Comparison of ENCODE assay signal across 11 cellular contexts in the genomic region with DNA sequence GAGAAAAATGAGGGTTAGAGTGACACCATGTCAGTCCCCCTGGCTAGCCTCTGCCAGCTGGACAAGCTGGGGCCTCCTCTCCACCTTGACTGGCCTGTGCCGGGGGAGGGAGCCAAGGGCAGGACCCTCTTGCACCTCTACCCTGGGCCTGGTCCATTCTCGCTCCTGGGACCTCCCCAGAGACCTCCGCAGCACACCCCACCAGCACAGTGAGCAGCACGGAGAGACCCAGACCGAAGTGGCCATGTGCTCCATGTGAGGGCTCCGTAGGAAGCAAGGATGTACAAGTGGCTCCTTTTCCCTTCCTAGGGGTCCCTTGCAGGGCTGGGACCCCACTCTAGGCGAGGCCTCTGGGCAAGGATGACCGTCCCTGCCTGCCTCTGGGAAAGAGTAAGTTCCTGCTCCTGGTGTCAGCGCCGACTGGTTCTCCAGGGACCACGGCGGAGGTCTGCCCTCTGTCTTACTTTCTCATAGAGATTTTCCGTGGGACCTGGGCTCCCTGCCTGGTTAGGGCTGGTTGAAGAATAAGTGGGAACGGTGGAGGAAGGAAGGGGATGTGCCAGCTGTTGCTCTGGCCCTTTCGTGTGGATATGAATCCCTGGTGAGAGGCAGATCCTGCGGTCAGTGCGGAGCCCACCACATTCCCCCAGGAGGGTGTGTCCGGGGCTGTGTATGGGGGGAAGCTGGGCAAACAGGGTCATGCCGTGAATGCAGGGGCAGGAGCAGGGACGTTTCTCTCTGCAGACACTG.
DNase-seq lines count a peak whose midpoint lies in the region; ATAC-seq and TF ChIP-seq lines count a peak whose summit lies in the region.
"Had no signal": no experiment of that assay in that cellular context is flagged by ENCODE, and none has a peak within 500 bp of the region (broad histone marks: within the 10 kb centered on the region; RNA-seq: fewer than 3 reads in every experiment).

No MANE protein-coding gene starts in this region.

- H3K27me3 ChIP-seq in hepatocyte (no peaks in the 10 kb centered on the region), skeletal muscle satellite cell (ENCODE audit: control insufficient read depth, insufficient read depth, low read length) (no peaks in the 10 kb centered on the region)

- H3K4me1 ChIP-seq in hepatocyte (ENCODE audit: insufficient read depth) (no peaks in the 10 kb centered on the region), skeletal muscle satellite cell (ENCODE audit: control insufficient read depth, insufficient read depth, low read length) (peaks cover 56% of the 10 kb centered on the region)

- H3K4me3 ChIP-seq in hepatocyte (no peak overlapping the region), skeletal muscle satellite cell (ENCODE audit: low read length) (peak overlapping the region; percentile 31)

- H3K27ac Mint-ChIP-seq in activated T-helper 2 cell treated with anti-CD3 and anti-CD28 coated beads, Interferon-gamma antibody, Interleukin-2, Interleukin-4, amounts not matched to agents 10 μg/mL and 5 μg/mL and 100 μg/mL, durations not matched to agents 14 hours and 24 hours and 36 hours = no peak overlapping the region

- H3K4me3 Mint-ChIP-seq in activated T-helper 2 cell treated with anti-CD3 and anti-CD28 coated beads, Interferon-gamma antibody, Interleukin-2, Interleukin-4, amounts not matched to agents 10 μg/mL and 5 μg/mL and 100 μg/mL, durations not matched to agents 14 hours and 24 hours and 36 hours (ENCODE audit: low read depth) = no peak overlapping the region

- peaks cover 48% of the 10 kb centered on the region for H3K4me1 Mint-ChIP-seq in activated T-helper 2 cell treated with anti-CD3 and anti-CD28 coated beads, Interferon-gamma antibody, Interleukin-2, Interleukin-4, amounts not matched to agents 10 μg/mL and 5 μg/mL and 100 μg/mL, durations not matched to agents 14 hours and 24 hours and 36 hours (ENCODE audit: low read depth)

- no peak overlapping the region for H2AFZ ChIP-seq in hepatocyte

- H3K9me2 ChIP-seq in hepatocyte (replicated peaks; ENCODE audit: insufficient read depth) = no peaks in the 10 kb centered on the region

- intact Hi-C loops in activated T-helper 2 cell treated with anti-CD3 and anti-CD28 coated beads, Interferon-gamma antibody, Interleukin-2, Interleukin-4, amounts not matched to agents 10 μg/mL and 5 μg/mL and 100 μg/mL, durations not matched to agents 14 hours and 24 hours and 36 hours (cut with micrococcal nuclease) = no loop called here

- no peaks in the 10 kb centered on the region for H4K20me1 ChIP-seq in hepatocyte (ENCODE audit: insufficient read depth, poor library complexity, severe bottlenecking)

- no peak for ATAC-seq in HG02884 (IDR thresholded peaks at IDR 0.05; ENCODE audit: unreplicated experiment)

- H3K9ac ChIP-seq in skeletal muscle satellite cell (ENCODE audit: low read depth, low read length) = peak overlapping the region; percentile 91

- no peak for TF ChIP-seq CTCF in hepatocyte (IDR thresholded peaks at IDR 0.05; ENCODE audit: poor library complexity)

- H3K9me3 ChIP-seq in hepatocyte (ENCODE audit: low read depth) (no peaks in the 10 kb centered on the region), skeletal muscle satellite cell (replicated peaks; ENCODE audit: low read length) (no peaks in the 10 kb centered on the region)

- DNase-seq in D341Med (ENCODE audit: low spot score) (peak; percentile 27), hepatocyte (ENCODE audit: low spot score) (no peak), NCI-H2029 (lab: John Stamatoyannopoulos, UW) (no peak), UCSD-AML1 (lab: John Stamatoyannopoulos, UW; ENCODE audit: unreplicated experiment) (no peak), GF-D8 (lab: John Stamatoyannopoulos, UW) (no peak)
- DNase-seq in activated T-helper 2 cell treated with anti-CD3 and anti-CD28 coated beads, Interferon-gamma antibody, Interleukin-2, Interleukin-4, amounts not matched to agents 10 μg/mL and 5 μg/mL and 100 μg/mL, durations not matched to agents 14 hours and 24 hours and 36 hours (ENCODE audit: low spot score) = peak; percentile 7
- DNase-seq: amygdala, hypothalamus, NCI-H1092 had no signal

- no peaks in the 10 kb centered on the region for H3K79me2 ChIP-seq in hepatocyte

- H3K36me3 ChIP-seq in hepatocyte (replicated peaks; ENCODE audit: insufficient read depth, low read depth) (no peaks in the 10 kb centered on the region), skeletal muscle satellite cell (ENCODE audit: insufficient read depth, low read length) (no peaks in the 10 kb centered on the region)

- 96% methylated on average over 20 of the region's 20 CpGs for WGBS in hepatocyte (ENCODE audit: low lambda C conversion rate, missing lambda C conversion rate)

- H3K4me2 ChIP-seq in hepatocyte (no peak overlapping the region), skeletal muscle satellite cell (ENCODE audit: low read length) (peak overlapping the region; percentile 38)

- H3K9me3 Mint-ChIP-seq in activated T-helper 2 cell treated with anti-CD3 and anti-CD28 coated beads, Interferon-gamma antibody, Interleukin-2, Interleukin-4, amounts not matched to agents 10 μg/mL and 5 μg/mL and 100 μg/mL, durations not matched to agents 14 hours and 24 hours and 36 hours = no peaks in the 10 kb centered on the region

- H3K27ac ChIP-seq in hepatocyte = peak overlapping the region; percentile 75

- H3K27me3 Mint-ChIP-seq in activated T-helper 2 cell treated with anti-CD3 and anti-CD28 coated beads, Interferon-gamma antibody, Interleukin-2, Interleukin-4, amounts not matched to agents 10 μg/mL and 5 μg/mL and 100 μg/mL, durations not matched to agents 14 hours and 24 hours and 36 hours (ENCODE audit: low read depth) = no peaks in the 10 kb centered on the region

- H3K36me3 Mint-ChIP-seq in activated T-helper 2 cell treated with anti-CD3 and anti-CD28 coated beads, Interferon-gamma antibody, Interleukin-2, Interleukin-4, amounts not matched to agents 10 μg/mL and 5 μg/mL and 100 μg/mL, durations not matched to agents 14 hours and 24 hours and 36 hours (ENCODE audit: low read depth) = no peaks in the 10 kb centered on the region

Comparison
In these comparisons a context has a peak if more than half of its experiments do, and no peak if none do; other contexts are left out.
1. DNase-seq: peak in D341Med (single experiment) and activated T-helper 2 cell treated with anti-CD3 and anti-CD28 coated beads, Interferon-gamma antibody, Interleukin-2, Interleukin-4, amounts not matched to agents 10 μg/mL and 5 μg/mL and 100 μg/mL, durations not matched to agents 14 hours and 24 hours and 36 hours (single experiment); none in hepatocyte (single experiment), NCI-H2029 (single experiment), UCSD-AML1 (single experiment) and GF-D8 (single experiment).